ENCODE assay signal across 31 cellular contexts in the genomic region with DNA sequence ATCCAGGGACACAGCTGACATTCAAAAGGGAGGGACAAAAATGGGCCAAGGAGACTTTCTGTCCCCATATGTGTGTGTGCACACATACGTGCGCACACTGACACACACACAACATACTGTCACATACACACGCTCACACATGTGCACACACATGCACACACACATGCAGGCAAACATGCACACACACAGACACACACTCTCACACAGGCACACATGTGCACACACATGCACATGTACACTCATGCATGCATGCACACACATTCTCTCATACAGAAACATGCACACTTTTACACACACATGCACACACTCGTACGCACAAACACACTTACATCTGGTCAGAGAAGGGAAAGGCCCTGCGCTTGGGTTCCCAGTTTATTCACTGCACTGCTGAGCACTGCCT.
"Had no signal": no experiment of that assay in that cellular context is flagged by ENCODE, and none has a peak within 500 bp of the region (broad histone marks: within the 10 kb centered on the region; RNA-seq: fewer than 3 reads in every experiment).

No MANE protein-coding gene starts in this region.

- H3K36me3 Mint-ChIP-seq: immature natural killer cell; naive thymus-derived CD8-positive, alpha-beta T cell had no signal

- H3K4me3 ChIP-seq: left lung, lower lobe of right lung, right atrium auricular region, skin epidermis, suprapubic skin, thoracic aorta, tibial artery, upper lobe of right lung, uterus had no signal

- H3K36me3 ChIP-seq: left lung, lower lobe of right lung, neutrophil, right atrium auricular region, suprapubic skin, thoracic aorta, tibial artery, upper lobe of right lung, uterus had no signal

- H2AFZ ChIP-seq: parathyroid adenoma had no signal

- H3K4me1 ChIP-seq: left lung, lower lobe of right lung, parathyroid adenoma, right atrium auricular region, tibial artery, upper lobe of right lung, uterus had no signal

- H3K9me3 ChIP-seq: left lung, lower lobe of right lung, neutrophil, right atrium auricular region, suprapubic skin, thoracic aorta, tibial artery, upper lobe of right lung, uterus had no signal

- DNase-seq: hypothalamus; immature natural killer cell; kidney; left colon; left lung; lower lobe of right lung; mammary epithelial cell; mesenchymal stem cell; naive thymus-derived CD8-positive, alpha-beta T cell; occipital lobe; stimulated activated CD4-positive, alpha-beta T cell treated with anti-CD3 and anti-CD28 coated beads, Interleukin-12 subunit alpha, Interleukin-12 subunit beta, amount 100 ng/mL, for 4 hours; stimulated activated CD4-positive, alpha-beta T cell treated with anti-CD3 and anti-CD28 coated beads, Interleukin-15, amount 100 ng/mL, for 24 hours; stimulated activated CD4-positive, alpha-beta T cell treated with anti-CD3 and anti-CD28 coated beads, Interleukin-2, amount 100 ng/mL, for 24 hours; stimulated activated CD4-positive, alpha-beta T cell treated with anti-CD3 and anti-CD28 coated beads, Interleukin-4, amount 100 ng/mL, for 1 hour; stimulated activated naive CD4-positive, alpha-beta T cell; tibial artery; trophoblast cell; upper lobe of right lung; uterus had no signal

- H3K27ac ChIP-seq: left lung, lower lobe of right lung, neutrophil, parathyroid adenoma, right atrium auricular region, skin epidermis, suprapubic skin, thoracic aorta, tibial artery, upper lobe of right lung, uterus had no signal

- H3K27ac Mint-ChIP-seq: immature natural killer cell; naive thymus-derived CD8-positive, alpha-beta T cell; nephron; progenitor cell of endocrine pancreas; stimulated activated naive CD8-positive, alpha-beta T cell treated with anti-CD3 and anti-CD28 coated beads, Interleukin-15, Interleukin-2, amounts not matched to agents 100 ng/mL and 50 ng/mL, for 24 hours had no signal

- H3K27me3 ChIP-seq: right atrium auricular region, uterus had no signal

- H3K9ac ChIP-seq: parathyroid adenoma had no signal

- FAIRE-seq: islet of Langerhans, kidney had no signal

- H3K79me2 ChIP-seq: parathyroid adenoma had no signal

- H3K4me1 Mint-ChIP-seq: neural crest cell had no signal

- H3K9me3 Mint-ChIP-seq: naive thymus-derived CD8-positive, alpha-beta T cell; nephron; neural crest cell; stimulated activated naive CD8-positive, alpha-beta T cell treated with anti-CD3 and anti-CD28 coated beads, Interleukin-15, Interleukin-2, amounts not matched to agents 100 ng/mL and 50 ng/mL, for 24 hours had no signal

- ATAC-seq: left colon; left lung; naive thymus-derived CD8-positive, alpha-beta T cell; sciatic nerve; upper lobe of right lung had no signal

- H3K4me3 Mint-ChIP-seq: immature natural killer cell; naive thymus-derived CD8-positive, alpha-beta T cell; nephron; neural crest cell; stimulated activated naive CD8-positive, alpha-beta T cell treated with anti-CD3 and anti-CD28 coated beads, Interleukin-15, Interleukin-2, amounts not matched to agents 100 ng/mL and 50 ng/mL, for 24 hours had no signal
